ENCODE assay signal across 30 cellular contexts in genomic region chr10:51574248-51575067, GRCh38.
A peak's percentile ranks its signal among the peaks of the same experiment; 100 is the strongest.
DNase-seq lines count a peak whose midpoint lies in the region; ATAC-seq and TF ChIP-seq lines count a peak whose summit lies in the region.
"Had no signal": no experiment of that assay in that cellular context is flagged by ENCODE, and none has a peak within 500 bp of the region (broad histone marks: within the 10 kb centered on the region; RNA-seq: fewer than 3 reads in every experiment).

No MANE protein-coding gene starts in this region.

- ATAC-seq in activated T-cell treated with anti-CD3 and anti-CD28 coated beads, Interleukin-2, amount 50 U/mL, for 72 hours (replicated peaks in 1 of 2) = no peak
- ATAC-seq: left colon, right cardiac atrium had no signal

- no peak for TF ChIP-seq EP300 in transverse colon (IDR thresholded peaks at IDR 0.05; ENCODE audit: low read depth)

- H3K36me3 ChIP-seq in stomach smooth muscle (ENCODE audit: control insufficient read depth in 2 of 2, insufficient read depth in 2 of 2, low read length in 2 of 2) (no peaks in the 10 kb centered on the region), transverse colon (no peaks in the 10 kb centered on the region)
- H3K36me3 ChIP-seq: neural progenitor cell had no signal

- peak overlapping the region; percentile 3 for H3K27ac ChIP-seq in stomach smooth muscle (ENCODE audit: low read length)
- no peak overlapping the region for H3K27ac ChIP-seq in transverse colon
- H3K27ac ChIP-seq: GM23248, KMS-11, neural progenitor cell, parathyroid adenoma had no signal

- no peaks in the 10 kb centered on the region for H3K36me3 Mint-ChIP-seq in activated T-cell treated with anti-CD3 and anti-CD28 coated beads, Interleukin-2, amount 50 U/mL, for 72 hours (ENCODE audit: insufficient read depth in 2 of 2)
- H3K36me3 Mint-ChIP-seq in activated naive CD8-positive, alpha-beta T cell treated with anti-CD3 and anti-CD28 coated beads for 36 hours = no peaks in the 10 kb centered on the region
- H3K36me3 Mint-ChIP-seq: immature natural killer cell, neural progenitor cell had no signal

- TF ChIP-seq CTCF in fibroblast of pulmonary artery (IDR thresholded peaks at IDR 0.05; ENCODE audit: low read length, missing control alignments) (no peak), transverse colon (IDR thresholded peaks at IDR 0.05) (no peak)

- 67 to 73% methylated on average over 2 of the region's 2 CpGs for WGBS in transverse colon (ENCODE audit: low coverage in 1 of 2), 2 donors

- no peaks in the 10 kb centered on the region for H3K27me3 Mint-ChIP-seq in activated T-cell treated with anti-CD3 and anti-CD28 coated beads, Interleukin-2, amount 50 U/mL, for 72 hours (ENCODE audit: low read depth)
- no peaks in the 10 kb centered on the region for H3K27me3 Mint-ChIP-seq in activated naive CD8-positive, alpha-beta T cell treated with anti-CD3 and anti-CD28 coated beads for 36 hours
- H3K27me3 Mint-ChIP-seq: activated CD4-positive, alpha-beta memory T cell treated with anti-CD3 and anti-CD28 coated beads, Interleukin-2, amount 10 ng/mL, durations not matched to agents 7 days and 5 days had no signal

- H3K9me3 Mint-ChIP-seq in activated T-cell treated with anti-CD3 and anti-CD28 coated beads, Interleukin-2, amount 50 U/mL, for 72 hours = no peaks in the 10 kb centered on the region
- H3K9me3 Mint-ChIP-seq in activated naive CD8-positive, alpha-beta T cell treated with anti-CD3 and anti-CD28 coated beads for 36 hours = no peaks in the 10 kb centered on the region
- H3K9me3 Mint-ChIP-seq: activated CD4-positive, alpha-beta memory T cell treated with anti-CD3 and anti-CD28 coated beads, Interleukin-2, amount 10 ng/mL, durations not matched to agents 7 days and 5 days; activated T-helper 1 cell treated with anti-CD3 and anti-CD28 coated beads, Interleukin-12 subunit alpha, Interleukin-12 subunit beta, Interleukin-2, Interleukin-4 antibody, amounts not matched to agents 30 ng/mL and 10 ng/mL and 1 ng/mL, durations not matched to agents 14 hours and 24 hours and 36 hours; neural progenitor cell had no signal

- H3K4me1 Mint-ChIP-seq in activated T-cell treated with anti-CD3 and anti-CD28 coated beads, Interleukin-2, amount 50 U/mL, for 72 hours (ENCODE audit: low read depth) = no peaks in the 10 kb centered on the region
- H3K4me1 Mint-ChIP-seq in activated naive CD8-positive, alpha-beta T cell treated with anti-CD3 and anti-CD28 coated beads for 36 hours = no peaks in the 10 kb centered on the region
- H3K4me1 Mint-ChIP-seq: activated CD4-positive, alpha-beta memory T cell treated with anti-CD3 and anti-CD28 coated beads, Interleukin-2, amount 10 ng/mL, durations not matched to agents 7 days and 5 days; immature natural killer cell; neural progenitor cell had no signal

- no peak overlapping the region for H3K4me3 Mint-ChIP-seq in activated T-cell treated with anti-CD3 and anti-CD28 coated beads, Interleukin-2, amount 50 U/mL, for 72 hours
- H3K4me3 Mint-ChIP-seq in activated naive CD8-positive, alpha-beta T cell treated with anti-CD3 and anti-CD28 coated beads for 36 hours = no peak overlapping the region
- H3K4me3 Mint-ChIP-seq: activated CD4-positive, alpha-beta memory T cell treated with anti-CD3 and anti-CD28 coated beads, Interleukin-2, amount 10 ng/mL, durations not matched to agents 7 days and 5 days; activated T-helper 1 cell treated with anti-CD3 and anti-CD28 coated beads, Interleukin-12 subunit alpha, Interleukin-12 subunit beta, Interleukin-2, Interleukin-4 antibody, amounts not matched to agents 30 ng/mL and 10 ng/mL and 1 ng/mL, durations not matched to agents 14 hours and 24 hours and 36 hours; immature natural killer cell; neural progenitor cell had no signal

- H3K9me3 ChIP-seq in stomach smooth muscle (ENCODE audit: control insufficient read depth in 2 of 2, low read length in 2 of 2) (no peaks in the 10 kb centered on the region), transverse colon (no peaks in the 10 kb centered on the region)

- H3K4me1 ChIP-seq in stomach smooth muscle (ENCODE audit: control insufficient read depth, insufficient read depth, low read length) (no peaks in the 10 kb centered on the region), transverse colon (no peaks in the 10 kb centered on the region)
- H3K4me1 ChIP-seq: parathyroid adenoma had no signal

- TF ChIP-seq POLR2A in transverse colon (IDR thresholded peaks at IDR 0.05) = no peak

- in situ Hi-C loops in transverse colon (cut with MboI; ENCODE audit: low pct_ligation_motif_present in 1 of 4, low pct_unique_long_range_greater_than_20kb in 1 of 4, low sequenced_read_pairs in 3 of 4) = no loop called here

- H3K27me3 ChIP-seq in stomach smooth muscle (ENCODE audit: control insufficient read depth in 1 of 2, insufficient read depth in 2 of 2, low read length in 2 of 2) (no peaks in the 10 kb centered on the region), transverse colon (no peaks in the 10 kb centered on the region)
- H3K27me3 ChIP-seq: neural progenitor cell had no signal

- intact Hi-C loops in transverse colon (cut with DNase I; ENCODE audit: low total_unique reads) = no loop called here

- DNase-seq in DMS79 treated with DMSO at 0.1 percent for 48 hours (lab: John Stamatoyannopoulos, UW) (peak; percentile 1), DMS79 (lab: John Stamatoyannopoulos, UW) (no peak), NCI-H69 (lab: John Stamatoyannopoulos, UW) (peak; percentile 7), fibroblast of pulmonary artery (ENCODE audit: low read depth) (peak; percentile 9), transverse colon (no peak)
- DNase-seq in activated T-cell treated with anti-CD3 and anti-CD28 coated beads, Interleukin-2, amount 50 U/mL, for 72 hours = no peak
- DNase-seq in activated naive CD8-positive, alpha-beta T cell treated with anti-CD3 and anti-CD28 coated beads for 36 hours = no peak
- DNase-seq: 8988T; activated CD4-positive, alpha-beta memory T cell treated with anti-CD3 and anti-CD28 coated beads, Interleukin-2, amount 10 ng/mL, durations not matched to agents 7 days and 5 days; activated CD8-positive, alpha-beta memory T cell treated with anti-CD3 and anti-CD28 coated beads, Interleukin-2, amount 50 U/mL, for 4 hours; activated naive CD4-positive, alpha-beta T cell treated with Interleukin-2 at 50 U/mL for 16 hours; GM23248; hippocampal formation; immature natural killer cell; left colon; mammary epithelial cell; MM.1S; NCI-H1417; NCI-H2029 treated with DMSO at 0.1 percent for 48 hours; NCI-H510A; right cardiac atrium; RPMI8226; stimulated activated CD4-positive, alpha-beta T cell treated with anti-CD3 and anti-CD28 coated beads, Interleukin-1b, Interleukin-23, amount 100 ng/mL, for 48 hours; stimulated activated naive CD4-positive, alpha-beta T cell treated with Interleukin-2 at 50 U/mL for 16 hours; T-helper 2 cell had no signal

- H3K9ac ChIP-seq in stomach smooth muscle (ENCODE audit: low read length in 2 of 2) = no peak overlapping the region
- H3K9ac ChIP-seq: GM23248, KMS-11, neural progenitor cell, parathyroid adenoma had no signal

- H3K4me3 ChIP-seq in fibroblast of pulmonary artery (replicated peaks; ENCODE audit: low read depth, low read length) (no peak overlapping the region), stomach smooth muscle (ENCODE audit: low read length in 2 of 2) (no peak overlapping the region), transverse colon (no peak overlapping the region)
- H3K4me3 ChIP-seq: GM23248, neural progenitor cell had no signal

- no peak overlapping the region for H3K27ac Mint-ChIP-seq in activated T-cell treated with anti-CD3 and anti-CD28 coated beads, Interleukin-2, amount 50 U/mL, for 72 hours
- H3K27ac Mint-ChIP-seq in activated naive CD8-positive, alpha-beta T cell treated with anti-CD3 and anti-CD28 coated beads for 36 hours = no peak overlapping the region
- H3K27ac Mint-ChIP-seq: activated CD4-positive, alpha-beta memory T cell treated with anti-CD3 and anti-CD28 coated beads, Interleukin-2, amount 10 ng/mL, durations not matched to agents 7 days and 5 days; activated T-helper 1 cell treated with anti-CD3 and anti-CD28 coated beads, Interleukin-12 subunit alpha, Interleukin-12 subunit beta, Interleukin-2, Interleukin-4 antibody, amounts not matched to agents 30 ng/mL and 10 ng/mL and 1 ng/mL, durations not matched to agents 14 hours and 24 hours and 36 hours; immature natural killer cell; neural progenitor cell had no signal

Comparison
In these comparisons a context has a peak if more than half of its experiments do, and no peak if none do; other contexts are left out.
1. DNase-seq: peak in DMS79 treated with DMSO at 0.1 percent for 48 hours (single experiment), NCI-H69 (single experiment) and fibroblast of pulmonary artery (single experiment); none in DMS79 (single experiment), transverse colon (single experiment), activated T-cell treated with anti-CD3 and anti-CD28 coated beads, Interleukin-2, amount 50 U/mL, for 72 hours (0 of 2) and activated naive CD8-positive, alpha-beta T cell treated with anti-CD3 and anti-CD28 coated beads for 36 hours (single experiment).